8 cellular contexts compared by ENCODE assay signal in the genomic region with DNA sequence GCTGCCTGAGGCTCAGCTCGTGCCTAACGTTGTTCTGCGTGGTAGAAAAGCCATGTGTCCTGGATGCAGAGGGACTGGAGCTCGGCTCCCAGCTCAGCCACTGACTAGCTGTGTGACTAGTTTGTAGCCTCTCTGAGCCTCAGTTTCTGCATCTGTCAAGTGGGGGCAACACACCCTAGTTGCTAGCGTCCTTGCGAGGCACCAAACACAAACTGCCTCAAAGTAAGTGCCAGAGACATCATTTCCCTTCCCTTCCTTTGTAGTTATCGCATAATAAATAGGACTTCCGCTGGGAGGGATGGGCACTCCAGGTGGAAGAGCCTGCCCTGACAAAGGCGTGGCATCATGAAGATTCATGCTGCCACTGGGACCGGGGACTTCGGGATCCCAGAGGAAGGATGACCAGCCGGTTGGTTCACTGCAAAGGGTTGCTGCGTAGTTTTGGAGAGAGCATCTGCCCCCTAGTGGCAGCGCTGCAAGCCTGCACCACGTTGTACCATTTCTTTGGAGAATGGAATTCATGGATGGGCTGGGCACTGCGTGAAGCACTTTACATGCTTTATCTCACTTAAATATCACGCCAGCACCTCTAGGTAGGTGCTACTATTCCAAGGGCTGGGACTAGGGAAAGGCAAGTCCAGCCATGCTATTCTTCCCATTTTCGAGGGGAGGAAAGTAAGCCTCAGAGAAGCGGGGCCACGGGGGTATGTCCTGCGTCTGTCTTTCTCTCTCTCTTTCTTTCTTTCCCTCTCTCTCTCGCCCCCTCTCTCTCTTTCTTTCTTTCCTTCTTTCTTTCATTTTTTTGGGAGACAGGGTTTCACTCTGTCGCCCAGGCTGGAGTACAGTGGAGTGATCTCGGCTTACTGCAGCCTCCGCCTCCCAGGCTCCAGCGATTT. TPM values are rescaled to one million over a fixed set of nuclear protein-coding genes. Genes with fewer than 3 reads are reported as not detected.
DNase-seq lines count a peak whose midpoint lies in the region; ATAC-seq and TF ChIP-seq lines count a peak whose summit lies in the region.

No MANE protein-coding gene starts in this region.

- TF ChIP-seq POLR2A in ovary (IDR thresholded peaks at IDR 0.05) (no peak), transverse colon (IDR thresholded peaks at IDR 0.05) (no peak)

- H3K27me3 ChIP-seq in BE2C (no peaks in the 10 kb centered on the region), ovary (no peaks in the 10 kb centered on the region), transverse colon (no peaks in the 10 kb centered on the region)

- H3K4me1 Mint-ChIP-seq in activated T-helper 2 cell treated with anti-CD3 and anti-CD28 coated beads, Interferon-gamma antibody, Interleukin-2, Interleukin-4, amounts not matched to agents 10 μg/mL and 5 μg/mL and 100 μg/mL, durations not matched to agents 14 hours and 24 hours and 36 hours (ENCODE audit: low read depth) = peaks cover 40% of the 10 kb centered on the region

- peak overlapping the region; percentile 47 for H3K27ac Mint-ChIP-seq in activated T-helper 2 cell treated with anti-CD3 and anti-CD28 coated beads, Interferon-gamma antibody, Interleukin-2, Interleukin-4, amounts not matched to agents 10 μg/mL and 5 μg/mL and 100 μg/mL, durations not matched to agents 14 hours and 24 hours and 36 hours

- peak; percentile 98 for TF ChIP-seq CTCF in BE2C (IDR thresholded peaks at IDR 0.05; ENCODE audit: low read depth, low read length)
- TF ChIP-seq CTCF in ovary (IDR thresholded peaks at IDR 0.05) = peak; percentile 66 to 91 (median 73)
- peak; percentile 90 to 98 (median 95) for TF ChIP-seq CTCF in transverse colon (IDR thresholded peaks at IDR 0.05)

- no peaks in the 10 kb centered on the region for H3K36me3 Mint-ChIP-seq in activated T-helper 2 cell treated with anti-CD3 and anti-CD28 coated beads, Interferon-gamma antibody, Interleukin-2, Interleukin-4, amounts not matched to agents 10 μg/mL and 5 μg/mL and 100 μg/mL, durations not matched to agents 14 hours and 24 hours and 36 hours (ENCODE audit: low read depth)

- in situ Hi-C loops in transverse colon (cut with MboI; ENCODE audit: low pct_ligation_motif_present in 1 of 4, low pct_unique_long_range_greater_than_20kb in 1 of 4, low sequenced_read_pairs in 3 of 4) = loop anchor here in 3 of 4 donors (5.0 kb wide), 2 partner anchors 59 to 64 kb away; no protein-coding TSS in a partner anchor

- DNase-seq in BE2C (peak; percentile 67), KG1 (lab: John Stamatoyannopoulos, UW) (peak; percentile 36), RKO (ENCODE audit: low spot score) (peak; percentile 77), foreskin melanocyte (peak; percentile 55), ovary (peak; percentile 30 to 57 (median 50)), transverse colon (peak; percentile 59)
- DNase-seq in activated T-helper 2 cell treated with anti-CD3 and anti-CD28 coated beads, Interferon-gamma antibody, Interleukin-2, Interleukin-4, amounts not matched to agents 10 μg/mL and 5 μg/mL and 100 μg/mL, durations not matched to agents 14 hours and 24 hours and 36 hours (ENCODE audit: low spot score) = peak; percentile 52

- ATAC-seq in GM19324 (IDR thresholded peaks at IDR 0.05; ENCODE audit: low FRiP score, unreplicated experiment) = peak; percentile 48

- intact Hi-C loops in activated T-helper 2 cell treated with anti-CD3 and anti-CD28 coated beads, Interferon-gamma antibody, Interleukin-2, Interleukin-4, amounts not matched to agents 10 μg/mL and 5 μg/mL and 100 μg/mL, durations not matched to agents 14 hours and 24 hours and 36 hours (cut with micrococcal nuclease) = loop anchor here (1.0 to 2.0 kb wide), 3 partner anchors 31 to 62 kb away; no protein-coding TSS in a partner anchor
- intact Hi-C loops in ovary (cut with DNase I) = loop anchor here in 1 of 4 donors (2.0 kb wide), 2 partner anchors 57 to 63 kb away; no protein-coding TSS in a partner anchor
- intact Hi-C loops in transverse colon (cut with DNase I; ENCODE audit: low total_unique reads) = loop anchor here (2.0 kb wide), 1 partner anchor 63 kb away; no protein-coding TSS in a partner anchor

- H3K4me3 Mint-ChIP-seq in activated T-helper 2 cell treated with anti-CD3 and anti-CD28 coated beads, Interferon-gamma antibody, Interleukin-2, Interleukin-4, amounts not matched to agents 10 μg/mL and 5 μg/mL and 100 μg/mL, durations not matched to agents 14 hours and 24 hours and 36 hours (ENCODE audit: low read depth) = no peak overlapping the region

- H3K9me3 ChIP-seq in BE2C (no peaks in the 10 kb centered on the region), ovary (no peaks in the 10 kb centered on the region), transverse colon (no peaks in the 10 kb centered on the region)

- no peaks in the 10 kb centered on the region for H3K9me3 Mint-ChIP-seq in activated T-helper 2 cell treated with anti-CD3 and anti-CD28 coated beads, Interferon-gamma antibody, Interleukin-2, Interleukin-4, amounts not matched to agents 10 μg/mL and 5 μg/mL and 100 μg/mL, durations not matched to agents 14 hours and 24 hours and 36 hours

- H3K4me3 ChIP-seq in BE2C (ENCODE audit: low read depth, low read length) (no peak overlapping the region), ovary (no peak overlapping the region), transverse colon (no peak overlapping the region)

- TF ChIP-seq EP300 in ovary (IDR thresholded peaks at IDR 0.05) (no peak), transverse colon (IDR thresholded peaks at IDR 0.05; ENCODE audit: low read depth) (no peak)

- H3K36me3 ChIP-seq in BE2C = no peaks in the 10 kb centered on the region
- H3K36me3 ChIP-seq in ovary = no peaks in the 10 kb centered on the region
- no peaks in the 10 kb centered on the region for H3K36me3 ChIP-seq in transverse colon

- H3K27me3 Mint-ChIP-seq in activated T-helper 2 cell treated with anti-CD3 and anti-CD28 coated beads, Interferon-gamma antibody, Interleukin-2, Interleukin-4, amounts not matched to agents 10 μg/mL and 5 μg/mL and 100 μg/mL, durations not matched to agents 14 hours and 24 hours and 36 hours (ENCODE audit: low read depth) = no peaks in the 10 kb centered on the region

- 36 to 44% (median 37%) methylated on average over 26 of the region's 26 CpGs for WGBS in ovary, 3 donors
- WGBS in transverse colon (ENCODE audit: low coverage in 1 of 2), 2 donors = 47% methylated on average over 25 of the region's 26 CpGs; no CpG with 5 or more reads in 1 of the 2 donors

- H3K4me1 ChIP-seq in BE2C = no peaks in the 10 kb centered on the region
- no peaks in the 10 kb centered on the region for H3K4me1 ChIP-seq in ovary (ENCODE audit: insufficient read depth)
- H3K4me1 ChIP-seq in transverse colon = peaks cover 0 to 8% (median 0%) of the 10 kb centered on the region in 4 donors

- no peak overlapping the region for H3K27ac ChIP-seq in ovary
- peak overlapping the region in 1 of 4 donors; percentile 41 for H3K27ac ChIP-seq in transverse colon

RNA-seq across cellular contexts. Expression of gene CCDC197, which starts 4.6 kb away (rescaled TPM):
- polyA plus RNA-seq in BE2C (2012; ENCODE audit: insufficient read depth, insufficient read length, low read depth) = not detected
- total RNA-seq in activated T-helper 2 cell treated with anti-CD3 and anti-CD28 coated beads, Interferon-gamma antibody, Interleukin-2, Interleukin-4, amounts not matched to agents 10 μg/mL and 5 μg/mL and 100 μg/mL, durations not matched to agents 14 hours and 24 hours and 36 hours = 0.11 TPM in 1 of 2 replicates, not detected in the other
- total RNA-seq in ovary (not detected), transverse colon (not detected)
- not detected for polyA plus RNA-seq in ovary

RNA-seq across cellular contexts. Expression of gene OTUB2, which starts 24.4 kb away (rescaled TPM):
- 1.3 TPM for polyA plus RNA-seq in BE2C (2012; ENCODE audit: insufficient read depth, insufficient read length, low read depth)
- 2.1 and 2.3 TPM in 2 replicates for total RNA-seq in activated T-helper 2 cell treated with anti-CD3 and anti-CD28 coated beads, Interferon-gamma antibody, Interleukin-2, Interleukin-4, amounts not matched to agents 10 μg/mL and 5 μg/mL and 100 μg/mL, durations not matched to agents 14 hours and 24 hours and 36 hours
- total RNA-seq in ovary (1 to 10 TPM in 3 of 7 donors, under 1 TPM in 4; 0.48 to 1.6 (median 0.76) TPM), transverse colon (1 to 10 TPM in 2 of 4 donors, not detected in 2; 2.6 to 2.7 TPM)
- 1 to 10 TPM in 1 of 2 donors, under 1 TPM in 1; 0.41 to 1.5 TPM for polyA plus RNA-seq in ovary

RNA-seq across cellular contexts. Expression of gene ASB2, which starts 25.4 kb away (rescaled TPM):
- not detected for polyA plus RNA-seq in BE2C (2012; ENCODE audit: insufficient read depth, insufficient read length, low read depth)
- total RNA-seq in activated T-helper 2 cell treated with anti-CD3 and anti-CD28 coated beads, Interferon-gamma antibody, Interleukin-2, Interleukin-4, amounts not matched to agents 10 μg/mL and 5 μg/mL and 100 μg/mL, durations not matched to agents 14 hours and 24 hours and 36 hours = 19.8 TPM in 2 replicates
- total RNA-seq in ovary (10 to 100 TPM in 1 of 7 donors, 1 to 10 TPM in 6; 1.3 to 25.6 (median 3.0) TPM), transverse colon (10 to 100 TPM; 22.1 to 35.8 (median 27.9) TPM)
- polyA plus RNA-seq in ovary = 10 to 100 TPM in 1 of 2 donors, 1 to 10 TPM in 1; 2.6 to 18.8 TPM
